In the genomic region with DNA sequence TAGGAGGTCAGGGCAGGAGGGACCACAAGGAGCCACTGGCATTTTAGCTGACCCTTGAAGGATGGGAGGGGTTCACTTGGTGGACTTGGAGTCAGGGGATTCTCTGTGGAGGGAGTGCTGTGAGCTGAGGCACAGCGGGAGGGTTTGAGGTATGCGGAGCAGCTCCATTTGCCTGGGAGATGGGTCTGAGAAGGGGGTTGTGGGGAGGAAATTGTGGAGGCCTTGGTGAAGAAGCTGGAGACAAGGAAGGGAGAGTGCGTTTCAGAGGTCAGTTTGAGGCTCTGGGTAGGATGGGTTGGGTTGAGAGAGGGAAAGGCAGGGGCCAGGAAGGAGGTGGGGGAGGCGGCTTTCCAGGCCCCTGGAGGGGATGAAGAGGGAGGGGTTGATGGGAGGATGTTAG, we compare ENCODE assay signal across 20 cellular contexts. TPM values are rescaled to one million over a fixed set of nuclear protein-coding genes. Genes with fewer than 3 reads are reported as not detected.
A peak's percentile ranks its signal among the peaks of the same experiment; 100 is the strongest.
DNase-seq lines count a peak whose midpoint lies in the region; ATAC-seq and TF ChIP-seq lines count a peak whose summit lies in the region.
"Had no signal": no experiment of that assay in that cellular context is flagged by ENCODE, and none has a peak within 500 bp of the region (broad histone marks: within the 10 kb centered on the region; RNA-seq: fewer than 3 reads in every experiment).

No MANE protein-coding gene starts in this region.

- no peak overlapping the region for H3K9ac ChIP-seq in HUES64 (ENCODE audit: low read depth, low read length)

- no peaks in the 10 kb centered on the region for H3K9me3 ChIP-seq in CD4-positive, CD25-positive, alpha-beta regulatory T cell (ENCODE audit: control insufficient read depth in 2 of 2, low read length in 2 of 2)
- H3K9me3 ChIP-seq in HUES64 (ENCODE audit: insufficient read depth, low read depth, low read length): no peaks in the 10 kb centered on the region
- H3K9me3 ChIP-seq in gastroesophageal sphincter: no peaks in the 10 kb centered on the region
- H3K9me3 ChIP-seq: SJSA1, thoracic aorta had no signal

- no peaks in the 10 kb centered on the region for H3K27me3 Mint-ChIP-seq in CD4-positive, CD25-positive, alpha-beta regulatory T cell
- H3K27me3 Mint-ChIP-seq: IgD-negative memory B cell had no signal

- no peak overlapping the region for H3K4me3 Mint-ChIP-seq in CD4-positive, CD25-positive, alpha-beta regulatory T cell
- H3K4me3 Mint-ChIP-seq in stimulated activated effector memory CD8-positive, alpha-beta T cell treated with anti-CD3 and anti-CD28 coated beads, Interleukin-12 subunit alpha, Interleukin-12 subunit beta, amount 100 ng/mL, for 72 hours: no peak overlapping the region
- H3K4me3 Mint-ChIP-seq: IgD-negative memory B cell had no signal

- H3K27ac Mint-ChIP-seq in CD4-positive, CD25-positive, alpha-beta regulatory T cell: peak overlapping the region in 2 of 3 donors; percentile 61 to 79
- peak overlapping the region; percentile 79 for H3K27ac Mint-ChIP-seq in stimulated activated effector memory CD8-positive, alpha-beta T cell treated with anti-CD3 and anti-CD28 coated beads, Interleukin-12 subunit alpha, Interleukin-12 subunit beta, amount 100 ng/mL, for 72 hours

- H3K4me1 ChIP-seq in CD4-positive, CD25-positive, alpha-beta regulatory T cell (ENCODE audit: control insufficient read depth, insufficient read depth, low read length, poor library complexity, severe bottlenecking): peaks cover 7% of the 10 kb centered on the region
- H3K4me1 ChIP-seq in HUES64 (ENCODE audit: insufficient read depth, low read length) (peaks cover 30% of the 10 kb centered on the region), gastroesophageal sphincter (peaks cover 13 to 81% (median 47%) of the 10 kb centered on the region in 3 donors)

- H3K4me1 Mint-ChIP-seq in CD4-positive, CD25-positive, alpha-beta regulatory T cell: peaks cover 0 to 31% (median 15%) of the 10 kb centered on the region in 4 donors
- H3K4me1 Mint-ChIP-seq in stimulated activated effector memory CD8-positive, alpha-beta T cell treated with anti-CD3 and anti-CD28 coated beads, Interleukin-12 subunit alpha, Interleukin-12 subunit beta, amount 100 ng/mL, for 72 hours: peaks cover 50% of the 10 kb centered on the region

- H3K27ac ChIP-seq in CD4-positive, CD25-positive, alpha-beta regulatory T cell (ENCODE audit: insufficient read depth, low read length, poor library complexity, severe bottlenecking): no peak overlapping the region
- H3K27ac ChIP-seq in HUES64 (ENCODE audit: low read depth, low read length): peak overlapping the region; percentile 48; the same call in 1 of the 2 replicates
- peak overlapping the region in 3 of 4 donors; percentile 90 to 96 (median 91) for H3K27ac ChIP-seq in gastroesophageal sphincter
- H3K27ac ChIP-seq: PC-9, SJSA1, thoracic aorta had no signal

- WGBS in HUES64: 46% methylated on average over 4 of the region's 4 CpGs
- 76 to 83% methylated on average over 4 of the region's 4 CpGs for WGBS in gastroesophageal sphincter (ENCODE audit: low coverage in 1 of 2), 2 donors

- TF ChIP-seq POLR2A in gastroesophageal sphincter (IDR thresholded peaks at IDR 0.05): no peak

- no peak for DNase-seq in CD4-positive, CD25-positive, alpha-beta regulatory T cell
- no peak for DNase-seq in stimulated activated effector memory CD8-positive, alpha-beta T cell treated with anti-CD3 and anti-CD28 coated beads, Interleukin-12 subunit alpha, Interleukin-12 subunit beta, amount 100 ng/mL, for 72 hours (ENCODE audit: low spot score in 2 of 2)
- DNase-seq in NCI-H345 treated with DMSO at 0.1 percent for 48 hours (lab: John Stamatoyannopoulos, UW; ENCODE audit: unreplicated experiment): no peak
- no peak for DNase-seq in dedifferentiated amniotic fluid mesenchymal stem cell (ENCODE audit: extremely low spot score)
- DNase-seq: activated gamma-delta T cell, anterior cingulate cortex, Calu3, caudate nucleus, EL, MM.1S, NCI-H187, NCI-H82, PC-9 had no signal

- H3K36me3 Mint-ChIP-seq in CD4-positive, CD25-positive, alpha-beta regulatory T cell: peaks cover 12% of the 10 kb centered on the region
- peaks cover 92% of the 10 kb centered on the region for H3K36me3 Mint-ChIP-seq in stimulated activated effector memory CD8-positive, alpha-beta T cell treated with anti-CD3 and anti-CD28 coated beads, Interleukin-12 subunit alpha, Interleukin-12 subunit beta, amount 100 ng/mL, for 72 hours
- H3K36me3 Mint-ChIP-seq: IgD-negative memory B cell had no signal

- TF ChIP-seq CTCF in gastroesophageal sphincter (IDR thresholded peaks at IDR 0.05): no peak

- no peaks in the 10 kb centered on the region for H3K27me3 ChIP-seq in CD4-positive, CD25-positive, alpha-beta regulatory T cell (ENCODE audit: control insufficient read depth, insufficient read depth, low read length)
- H3K27me3 ChIP-seq in HUES64 (ENCODE audit: insufficient read depth, low read length): no peaks in the 10 kb centered on the region
- H3K27me3 ChIP-seq in gastroesophageal sphincter: no peaks in the 10 kb centered on the region
- H3K27me3 ChIP-seq: SJSA1 had no signal

- no peak for TF ChIP-seq EP300 in gastroesophageal sphincter (IDR thresholded peaks at IDR 0.05)

- ATAC-seq in CD4-positive, CD25-positive, alpha-beta regulatory T cell (ENCODE audit: low read depth in 2 of 2): no peak
- ATAC-seq in gastroesophageal sphincter: no peak
- no peak for ATAC-seq in stimulated activated effector memory CD8-positive, alpha-beta T cell treated with anti-CD3 and anti-CD28 coated beads, Interleukin-12 subunit alpha, Interleukin-12 subunit beta, amount 100 ng/mL, for 72 hours
- no peak for ATAC-seq in HG03520 (IDR thresholded peaks at IDR 0.05; ENCODE audit: unreplicated experiment)
- ATAC-seq: activated CD4-positive, CD25-positive, alpha-beta regulatory T cell treated with anti-CD3 and anti-CD28 coated beads, Interleukin-2, amount 50 U/mL, for 24 hours had no signal

- H3K9me3 Mint-ChIP-seq in CD4-positive, CD25-positive, alpha-beta regulatory T cell: no peaks in the 10 kb centered on the region
- H3K9me3 Mint-ChIP-seq in stimulated activated effector memory CD8-positive, alpha-beta T cell treated with anti-CD3 and anti-CD28 coated beads, Interleukin-12 subunit alpha, Interleukin-12 subunit beta, amount 100 ng/mL, for 72 hours: no peaks in the 10 kb centered on the region
- H3K9me3 Mint-ChIP-seq: IgD-negative memory B cell had no signal

- no peak overlapping the region for H3K4me3 ChIP-seq in CD4-positive, CD25-positive, alpha-beta regulatory T cell (ENCODE audit: low read depth, low read length)
- H3K4me3 ChIP-seq in HUES64 (ENCODE audit: low read length) (no peak overlapping the region), gastroesophageal sphincter (no peak overlapping the region)
- H3K4me3 ChIP-seq: PC-9, SJSA1, thoracic aorta had no signal

- H3K36me3 ChIP-seq in CD4-positive, CD25-positive, alpha-beta regulatory T cell (ENCODE audit: control insufficient read depth, insufficient read depth, low read length): peaks cover 89% of the 10 kb centered on the region
- H3K36me3 ChIP-seq in HUES64 (ENCODE audit: insufficient read depth, low read length) (peaks cover 53% of the 10 kb centered on the region), gastroesophageal sphincter (peaks cover 0 to 74% of the 10 kb centered on the region in 2 donors)

RNA-seq across cellular contexts. Expression of a gene that starts 20.2 kb away (rescaled TPM):
- 15.6 TPM for total RNA-seq in CD4-positive, CD25-positive, alpha-beta regulatory T cell
- polyA plus RNA-seq in CD4-positive, CD25-positive, alpha-beta regulatory T cell: 10 to 100 TPM; 27.2 to 33.4 (median 29.3) TPM
- 13.6 TPM for polyA plus RNA-seq in HUES64 (2013, experiment 1 of 2)
- 13.0 TPM for polyA plus RNA-seq in HUES64 (2013, experiment 2 of 2)
- total RNA-seq in gastroesophageal sphincter: 10 to 100 TPM; 27.1 to 47.9 (median 43.1) TPM

RNA-seq across cellular contexts. Expression of a gene that starts 36.5 kb away (rescaled TPM):
- 0.37 TPM for total RNA-seq in CD4-positive, CD25-positive, alpha-beta regulatory T cell
- under 1 TPM in 3 of 4 donors, not detected in 1; 0.07 to 0.34 (median 0.24) TPM for polyA plus RNA-seq in CD4-positive, CD25-positive, alpha-beta regulatory T cell
- 29.3 TPM for polyA plus RNA-seq in HUES64 (2013, experiment 1 of 2)
- polyA plus RNA-seq in HUES64 (2013, experiment 2 of 2): 31.6 TPM
- 1 to 10 TPM; 1.6 to 3.4 (median 2.3) TPM for total RNA-seq in gastroesophageal sphincter

RNA-seq across cellular contexts. Expression of a gene that starts 49.7 kb away (rescaled TPM):
- 12.4 TPM for total RNA-seq in CD4-positive, CD25-positive, alpha-beta regulatory T cell
- polyA plus RNA-seq in CD4-positive, CD25-positive, alpha-beta regulatory T cell: 1 to 10 TPM in 2 of 4 donors, under 1 TPM in 2; 0.35 to 5.4 (median 0.83) TPM
- polyA plus RNA-seq in HUES64 (2013, experiment 1 of 2): 2.5 TPM
- polyA plus RNA-seq in HUES64 (2013, experiment 2 of 2): 2.7 TPM
- 10 to 100 TPM in 2 of 4 donors, 1 to 10 TPM in 2; 4.6 to 15.6 (median 8.5) TPM for total RNA-seq in gastroesophageal sphincter
